ENCODE assay signal across 10 cellular contexts in the genomic region with DNA sequence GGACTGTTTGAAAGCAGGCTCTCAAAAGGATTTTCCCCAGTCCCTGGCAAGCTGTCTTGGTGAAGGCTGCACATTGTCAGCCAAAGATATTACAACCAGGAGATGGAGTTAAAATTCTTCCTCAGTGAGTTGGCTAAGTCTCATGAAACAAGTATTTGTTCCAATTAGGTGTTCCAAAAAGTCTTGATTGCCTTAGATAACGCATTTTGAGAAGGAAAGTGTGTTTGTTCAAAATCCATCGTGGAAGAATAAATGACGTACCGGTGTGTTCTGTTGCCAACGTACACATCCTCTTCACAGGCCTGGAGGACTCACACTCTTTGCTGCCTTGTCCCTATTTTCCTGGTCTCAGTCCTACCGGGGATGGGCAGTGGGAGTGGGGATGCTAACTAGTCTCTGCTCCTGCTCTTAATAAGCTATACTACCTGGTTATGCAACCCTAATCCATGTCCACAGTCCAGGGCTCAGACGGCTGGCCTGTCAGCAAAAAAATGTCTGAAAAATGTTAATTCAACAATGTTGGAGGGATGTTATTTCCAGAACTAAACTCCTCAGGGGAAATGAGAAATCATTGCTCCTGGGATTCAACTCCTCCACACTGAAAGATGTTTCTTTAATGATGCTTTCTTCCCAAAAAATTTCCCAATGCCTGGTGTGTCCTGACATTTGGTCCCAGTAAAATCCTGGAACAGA.
DNase-seq lines count a peak whose midpoint lies in the region; ATAC-seq, FAIRE-seq and TF ChIP-seq lines count a peak whose summit lies in the region.
"Had no signal": no experiment of that assay in that cellular context is flagged by ENCODE, and none has a peak within 500 bp of the region (broad histone marks: within the 10 kb centered on the region; RNA-seq: fewer than 3 reads in every experiment).

No MANE protein-coding gene starts in this region.

- H3K36me3 ChIP-seq in keratinocyte (ENCODE audit: control insufficient read depth in 2 of 2, extremely low read depth in 1 of 2, insufficient read depth in 2 of 2, low read length in 2 of 2) (no peaks in the 10 kb centered on the region), skeletal muscle satellite cell (ENCODE audit: insufficient read depth, low read length) (no peaks in the 10 kb centered on the region)

- no peaks in the 10 kb centered on the region for H3K79me2 ChIP-seq in keratinocyte (ENCODE audit: control insufficient read depth, insufficient read depth, low read length)

- no peaks in the 10 kb centered on the region for H4K20me1 ChIP-seq in keratinocyte (ENCODE audit: control insufficient read depth, extremely low read depth, insufficient read depth, low read length)

- FAIRE-seq in keratinocyte (lab: Jason Lieb, UNC) = peak; percentile 66

- TF ChIP-seq CTCF in keratinocyte (optimal IDR thresholded peaks at IDR 0.05 in 1 of 3, IDR thresholded peaks at IDR 0.05 in 1 of 3, conservative IDR thresholded peaks at IDR 0.05 in 1 of 3; ENCODE audit: extremely low read depth in 1 of 3, insufficient read depth in 2 of 3, low read length in 3 of 3) = no peak

- no peak for ATAC-seq in HG02623 (IDR thresholded peaks at IDR 0.05; ENCODE audit: unreplicated experiment)
- no peak for ATAC-seq in GM21515 (IDR thresholded peaks at IDR 0.05; ENCODE audit: unreplicated experiment)
- ATAC-seq in GM18502 (IDR thresholded peaks at IDR 0.05; ENCODE audit: poor library complexity, unreplicated experiment) = no peak

- peak overlapping the region; percentile 2 for H2AFZ ChIP-seq in keratinocyte (ENCODE audit: control insufficient read depth, low read length)

- peak overlapping the region; percentile 30 for H3K27ac ChIP-seq in caudate nucleus (ENCODE audit: low read depth, low read length)
- H3K27ac ChIP-seq in keratinocyte (ENCODE audit: control insufficient read depth, insufficient read depth, low read length) = no peak overlapping the region

- peak overlapping the region; percentile 27 for H3K4me2 ChIP-seq in keratinocyte (ENCODE audit: control insufficient read depth, extremely low read depth, insufficient read depth, low read depth, low read length)
- H3K4me2 ChIP-seq in skeletal muscle satellite cell (ENCODE audit: low read length) = peak overlapping the region; percentile 48

- no peaks in the 10 kb centered on the region for H3K27me3 ChIP-seq in keratinocyte (ENCODE audit: control insufficient read depth, extremely low read depth, insufficient read depth, low read length)
- no peaks in the 10 kb centered on the region for H3K27me3 ChIP-seq in skeletal muscle satellite cell (ENCODE audit: control insufficient read depth, insufficient read depth, low read length)

- no peaks in the 10 kb centered on the region for H3K9me3 ChIP-seq in keratinocyte (ENCODE audit: control insufficient read depth, low read depth, low read length)
- no peaks in the 10 kb centered on the region for H3K9me3 ChIP-seq in skeletal muscle satellite cell (replicated peaks; ENCODE audit: low read length)

- H3K4me3 ChIP-seq in keratinocyte (ENCODE audit: control insufficient read depth in 2 of 3, extremely low read depth in 1 of 3, insufficient read depth in 2 of 3, low read depth in 1 of 3, low read length in 3 of 3) (no peak overlapping the region), skeletal muscle satellite cell (ENCODE audit: low read length) (peak overlapping the region; percentile 17)

- dilution Hi-C loops in keratinocyte (cut with MboI; ENCODE audit: extremely low pct_ligation_motif_present, low sequenced_read_pairs) = no loop called here

- peak; percentile 83 for DNase-seq in GM04503 (ENCODE audit: low read depth)
- no peak for DNase-seq in caudate nucleus (lab: John Stamatoyannopoulos, UW)
- DNase-seq in keratinocyte (ENCODE audit: low read depth, low spot score) = no peak
- no peak for DNase-seq in anterior cingulate cortex (lab: John Stamatoyannopoulos, UW)
- DNase-seq: CD4-positive, alpha-beta memory T cell; NCI-H1048 had no signal

- peaks cover 8% of the 10 kb centered on the region for H3K4me1 ChIP-seq in keratinocyte (ENCODE audit: control insufficient read depth, extremely low read depth, insufficient read depth, low read length)
- peaks cover 54% of the 10 kb centered on the region for H3K4me1 ChIP-seq in skeletal muscle satellite cell (ENCODE audit: control insufficient read depth, insufficient read depth, low read length)

- H3K9ac ChIP-seq in keratinocyte (ENCODE audit: control insufficient read depth, extremely low read depth, insufficient read depth, low read length) = no peak overlapping the region
- peak overlapping the region; percentile 76 for H3K9ac ChIP-seq in skeletal muscle satellite cell (ENCODE audit: low read depth, low read length)

- H3K9me1 ChIP-seq in keratinocyte (ENCODE audit: control insufficient read depth, extremely low read depth, insufficient read depth, low read length) = no peaks in the 10 kb centered on the region
